ENCODE assay signal across 8 cellular contexts in the genomic region with DNA sequence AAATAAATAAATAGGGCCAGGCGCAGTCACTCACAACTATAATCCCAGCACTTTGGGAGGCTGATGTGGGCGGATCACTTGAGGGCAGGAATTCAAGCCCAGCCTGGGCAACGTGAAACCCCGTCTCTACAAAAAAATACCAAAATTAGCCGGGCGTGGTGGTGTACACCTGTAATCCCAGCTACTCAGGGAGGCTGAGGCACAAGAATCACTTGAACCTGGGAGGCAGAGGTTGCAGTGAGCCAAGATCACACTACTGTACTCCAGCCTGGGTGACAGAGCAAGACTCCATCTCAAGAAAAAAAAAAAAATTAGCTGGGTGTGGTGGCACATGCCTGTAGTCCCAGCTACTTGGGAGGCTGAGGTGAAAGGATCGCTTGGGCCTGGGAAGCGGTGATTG. TPM values are rescaled to one million over a fixed set of nuclear protein-coding genes. Genes with fewer than 3 reads are reported as not detected.
"Had no signal": no experiment of that assay in that cellular context is flagged by ENCODE, and none has a peak within 500 bp of the region (broad histone marks: within the 10 kb centered on the region; RNA-seq: fewer than 3 reads in every experiment).

No MANE protein-coding gene starts in this region.

RNA-seq across cellular contexts. Expression of gene DHDH, which starts 7.6 kb away (rescaled TPM):
- total RNA-seq: activated T-cell treated with anti-CD3 and anti-CD28 coated beads, Interleukin-2, amount 50 U/mL, for 4 hours; LHCN-M2; Right ventricle myocardium inferior had no signal

RNA-seq across cellular contexts. Expression of gene TULP2, which starts 27.3 kb away (rescaled TPM):
- total RNA-seq: activated CD4-positive, alpha-beta T cell treated with anti-CD3 and anti-CD28 coated beads, Interleukin-2, amount 10 ng/mL, durations not matched to agents 7 days and 5 days; astrocyte; LHCN-M2; M059J; PC-9; Right ventricle myocardium inferior; T-helper 2 cell treated with Interferon-gamma antibody and Interleukin-4, amounts not matched to agents 100 ng/mL and 5 ng/mL, for 36 hours had no signal
